8 cellular contexts compared by ENCODE assay signal in genomic region chr7:876972-877311, GRCh38. TPM values are rescaled to one million over a fixed set of nuclear protein-coding genes. Genes with fewer than 3 reads are reported as not detected.
DNase-seq lines count a peak whose midpoint lies in the region; ATAC-seq and TF ChIP-seq lines count a peak whose summit lies in the region.

No MANE protein-coding gene starts in this region.

- 0 out of 2 replicates have a peak, but pooled peaks cover 2% of the 10 kb centered on the region for H3K36me3 ChIP-seq in SJCRH30
- peaks cover 5 to 30% (median 8%) of the 10 kb centered on the region in 3 donors for H3K36me3 ChIP-seq in esophagus squamous epithelium

- H3K27me3 Mint-ChIP-seq in progenitor cell of endocrine pancreas: no peaks in the 10 kb centered on the region

- 0 to 1% methylated on average over 24 to 26 of the region's 26 CpGs for WGBS in esophagus squamous epithelium, 2 donors

- no peaks in the 10 kb centered on the region for H3K27me3 ChIP-seq in SJCRH30
- no peaks in the 10 kb centered on the region for H3K27me3 ChIP-seq in esophagus squamous epithelium

- H3K4me3 ChIP-seq in SJCRH30 (peak overlapping the region; percentile 90), esophagus squamous epithelium (peak overlapping the region; percentile 82 to 97 (median 90))

- peaks cover 12% of the 10 kb centered on the region for H3K4me1 Mint-ChIP-seq in progenitor cell of endocrine pancreas (ENCODE audit: low read depth)

- DNase-seq in NCI-H2081 (lab: John Stamatoyannopoulos, UW) (peak; percentile 40 to 51), NCI-H2081 treated with DMSO at 0.1 percent for 48 hours (lab: John Stamatoyannopoulos, UW) (no peak), SJCRH30 (peak; percentile 38 to 52), esophagus squamous epithelium (lab: John Stamatoyannopoulos, UW) (no peak), progenitor cell of endocrine pancreas (ENCODE audit: low spot score, unreplicated experiment) (no peak), NCI-H2171 (lab: John Stamatoyannopoulos, UW) (no peak), NCI-H526 treated with DMSO at 0.1 percent for 48 hours (lab: John Stamatoyannopoulos, UW) (no peak)

- H3K9me3 Mint-ChIP-seq in progenitor cell of endocrine pancreas (ENCODE audit: low read depth): no peaks in the 10 kb centered on the region

- H3K27ac ChIP-seq in SJCRH30 (no peak overlapping the region), esophagus squamous epithelium (peak overlapping the region; percentile 93 to 97 (median 95))

- TF ChIP-seq CTCF in esophagus squamous epithelium (IDR thresholded peaks at IDR 0.05) (no peak), progenitor cell of endocrine pancreas (IDR thresholded peaks at IDR 0.05; ENCODE audit: unreplicated experiment) (no peak)

- peaks cover 14% of the 10 kb centered on the region for H3K36me3 Mint-ChIP-seq in progenitor cell of endocrine pancreas (ENCODE audit: insufficient read depth)

- peak overlapping the region; percentile 94 for H3K27ac Mint-ChIP-seq in progenitor cell of endocrine pancreas

- H3K4me1 ChIP-seq in SJCRH30 (no peaks in the 10 kb centered on the region), esophagus squamous epithelium (peaks cover 23 to 74% (median 31%) of the 10 kb centered on the region in 3 donors)

- H3K9me3 ChIP-seq in SJCRH30 (replicated peaks): no peaks in the 10 kb centered on the region
- no peaks in the 10 kb centered on the region for H3K9me3 ChIP-seq in esophagus squamous epithelium

- intact Hi-C loops in esophagus squamous epithelium (cut with DNase I): no loop called here

- peak overlapping the region; percentile 85 for H3K4me3 Mint-ChIP-seq in progenitor cell of endocrine pancreas (ENCODE audit: low read depth)

- TF ChIP-seq POLR2A in esophagus squamous epithelium (IDR thresholded peaks at IDR 0.05): no peak

- ATAC-seq in HG02840 (IDR thresholded peaks at IDR 0.05; ENCODE audit: low FRiP score, unreplicated experiment): peak; percentile 19

RNA-seq across cellular contexts. Expression of gene GET4, which starts 0.6 kb away (rescaled TPM):
- total RNA-seq in SJCRH30 (2014; rRNA removed; shearing (Covaris generic)): 21.4 and 22.0 TPM in 2 replicates
- total RNA-seq in esophagus squamous epithelium (10 to 100 TPM; 22.3 to 29.6 (median 27.8) TPM), progenitor cell of endocrine pancreas (58.2 and 58.7 TPM in 2 replicates)

RNA-seq across cellular contexts. Expression of gene SUN1, which starts 44.7 kb away (rescaled TPM):
- total RNA-seq in SJCRH30 (2014; rRNA removed; shearing (Covaris generic)): 62.0 and 83.3 TPM in 2 replicates
- total RNA-seq in esophagus squamous epithelium (100 to 1,000 TPM in 3 of 4 donors, 10 to 100 TPM in 1; 78.0 to 113 (median 105) TPM), progenitor cell of endocrine pancreas (152 and 157 TPM in 2 replicates)

Comparison
In these comparisons a context has a peak if more than half of its experiments do, and no peak if none do; other contexts are left out.
1. DNase-seq: peak in NCI-H2081 (2 of 2) and SJCRH30 (2 of 2); none in NCI-H2081 treated with DMSO at 0.1 percent for 48 hours (single experiment), esophagus squamous epithelium (single experiment), progenitor cell of endocrine pancreas (single experiment), NCI-H2171 (single experiment) and NCI-H526 treated with DMSO at 0.1 percent for 48 hours (single experiment).